ENCODE assay signal across 33 cellular contexts in genomic region chrX:43720961-43721360, GRCh38.
DNase-seq lines count a peak whose midpoint lies in the region; ATAC-seq, FAIRE-seq and TF ChIP-seq lines count a peak whose summit lies in the region.
"Had no signal": no experiment of that assay in that cellular context is flagged by ENCODE, and none has a peak within 500 bp of the region (broad histone marks: within the 10 kb centered on the region; RNA-seq: fewer than 3 reads in every experiment).

No MANE protein-coding gene starts in this region.

- no peaks in the 10 kb centered on the region for H4K20me1 ChIP-seq in keratinocyte (ENCODE audit: control insufficient read depth, extremely low read depth, insufficient read depth, low read length)
- H4K20me1 ChIP-seq: BLaER1; BLaER1 treated with 17β-estradiol and CSF1 and Interleukin-3, amounts not matched to agents 10 nM and 100 nM had no signal

- dilution Hi-C loops in keratinocyte (cut with MboI; ENCODE audit: extremely low pct_ligation_motif_present, low sequenced_read_pairs), result no loop called here

- no peak overlapping the region for H3K9ac ChIP-seq in keratinocyte (ENCODE audit: control insufficient read depth, extremely low read depth, insufficient read depth, low read length)
- H3K9ac ChIP-seq: BLaER1; BLaER1 treated with 17β-estradiol and CSF1 and Interleukin-3, amounts not matched to agents 10 nM and 100 nM had no signal

- peak; percentile 32 for FAIRE-seq in keratinocyte (lab: Jason Lieb, UNC)
- FAIRE-seq: A204.1, A549, D721Med had no signal

- H3K79me2 ChIP-seq in keratinocyte (ENCODE audit: control insufficient read depth, insufficient read depth, low read length), result no peaks in the 10 kb centered on the region

- TF ChIP-seq CTCF in foreskin keratinocyte (conservative IDR thresholded peaks at IDR 0.05) (no peak), keratinocyte (optimal IDR thresholded peaks at IDR 0.05 in 1 of 3, IDR thresholded peaks at IDR 0.05 in 1 of 3, conservative IDR thresholded peaks at IDR 0.05 in 1 of 3; ENCODE audit: extremely low read depth in 1 of 3, insufficient read depth in 2 of 3, low read length in 3 of 3) (no peak), tibial artery (IDR thresholded peaks at IDR 0.05) (no peak), right lobe of liver (IDR thresholded peaks at IDR 0.05) (no peak)

- H3K4me1 ChIP-seq in foreskin keratinocyte (peaks cover 7% of the 10 kb centered on the region), keratinocyte (ENCODE audit: control insufficient read depth, extremely low read depth, insufficient read depth, low read length) (peaks cover 35% of the 10 kb centered on the region), tibial artery (no peaks in the 10 kb centered on the region), right lobe of liver (peaks cover 0 to 8% (median 0%) of the 10 kb centered on the region in 4 donors)
- H3K4me1 ChIP-seq: A549; BE2C; BLaER1; BLaER1 treated with 17β-estradiol and CSF1 and Interleukin-3, amounts not matched to agents 10 nM and 100 nM; Caco-2 had no signal

- 65% methylated on average over 1 of the region's 1 CpG for WGBS in right lobe of liver (ENCODE audit: insufficient coverage, low coverage, low lambda C conversion rate, missing lambda C conversion rate)

- H3K4me2 ChIP-seq in keratinocyte (ENCODE audit: control insufficient read depth, extremely low read depth, insufficient read depth, low read depth, low read length), result no peak overlapping the region
- H3K4me2 ChIP-seq: A549; BLaER1; BLaER1 treated with 17β-estradiol and CSF1 and Interleukin-3, amounts not matched to agents 10 nM and 100 nM had no signal

- H2AFZ ChIP-seq in keratinocyte (ENCODE audit: control insufficient read depth, low read length), result no peak overlapping the region

- H3K36me3 ChIP-seq in keratinocyte (ENCODE audit: control insufficient read depth in 2 of 2, extremely low read depth in 1 of 2, insufficient read depth in 2 of 2, low read length in 2 of 2) (no peaks in the 10 kb centered on the region), tibial artery (peaks cover 18 to 34% (median 21%) of the 10 kb centered on the region in 3 donors), right lobe of liver (peaks cover 0 to 2% (median 0%) of the 10 kb centered on the region in 4 donors)
- H3K36me3 ChIP-seq: BE2C; BLaER1; BLaER1 treated with 17β-estradiol and CSF1 and Interleukin-3, amounts not matched to agents 10 nM and 100 nM had no signal

- no peak overlapping the region for H3K27ac ChIP-seq in foreskin keratinocyte
- H3K27ac ChIP-seq in keratinocyte (ENCODE audit: control insufficient read depth, insufficient read depth, low read length), result no peak overlapping the region
- no peak overlapping the region for H3K27ac ChIP-seq in tibial artery
- no peak overlapping the region for H3K27ac ChIP-seq in right lobe of liver
- H3K27ac ChIP-seq: 22Rv1; A549; BLaER1; BLaER1 treated with 17β-estradiol and CSF1 and Interleukin-3, amounts not matched to agents 10 nM and 100 nM; C4-2B had no signal

- H3K9me3 ChIP-seq in keratinocyte (ENCODE audit: control insufficient read depth, low read depth, low read length) (peaks cover 2% of the 10 kb centered on the region), tibial artery (peaks cover 0 to 17% (median 10%) of the 10 kb centered on the region in 3 donors), right lobe of liver (peaks cover 0 to 4% (median 0%) of the 10 kb centered on the region in 4 donors)
- H3K9me3 ChIP-seq: A549, BE2C, Caco-2 had no signal

- H3K9me1 ChIP-seq in keratinocyte (ENCODE audit: control insufficient read depth, extremely low read depth, insufficient read depth, low read length), result no peaks in the 10 kb centered on the region

- TF ChIP-seq POLR2A in right lobe of liver (IDR thresholded peaks at IDR 0.05), result no peak

- DNase-seq in foreskin keratinocyte (peak; percentile 32 to 61), keratinocyte (ENCODE audit: low read depth, low spot score) (no peak), kidney tubule cell (ENCODE audit: low spot score) (peak; percentile 55), tibial artery (no peak), foreskin melanocyte (no peak), right lobe of liver (no peak)
- DNase-seq: 8988T; ACHN; AML-193; BE2C; C1 segment of cervical spinal cord; Caco-2; Calu3; CD4-positive, alpha-beta memory T cell; CD4-positive, alpha-beta T cell; CD4-positive, CD25-positive, alpha-beta regulatory T cell; CD8-positive, alpha-beta memory T cell; CD8-positive, alpha-beta T cell; COR-L47; DMS 273 treated with DMSO at 0.1 percent for 48 hours; DMS153; DMS53; DMS79; DMS79 treated with DMSO at 0.1 percent for 48 hours; DND-41; EL had no signal

- H3K27me3 ChIP-seq in foreskin keratinocyte, result no peaks in the 10 kb centered on the region
- H3K27me3 ChIP-seq in keratinocyte (ENCODE audit: control insufficient read depth, extremely low read depth, insufficient read depth, low read length), result no peaks in the 10 kb centered on the region
- H3K27me3 ChIP-seq in tibial artery, result no peaks in the 10 kb centered on the region
- H3K27me3 ChIP-seq in right lobe of liver, result no peaks in the 10 kb centered on the region
- H3K27me3 ChIP-seq: BE2C had no signal

- H3K4me3 ChIP-seq in keratinocyte (ENCODE audit: control insufficient read depth in 2 of 3, extremely low read depth in 1 of 3, insufficient read depth in 2 of 3, low read depth in 1 of 3, low read length in 3 of 3), result no peak overlapping the region
- H3K4me3 ChIP-seq in tibial artery, result no peak overlapping the region
- H3K4me3 ChIP-seq in right lobe of liver, result no peak overlapping the region
- H3K4me3 ChIP-seq: A549; BLaER1; BLaER1 treated with 17β-estradiol and CSF1 and Interleukin-3, amounts not matched to agents 10 nM and 100 nM had no signal

- intact Hi-C loops in tibial artery (cut with DNase I; ENCODE audit: low total_unique reads) (no loop called here), right lobe of liver (cut with DNase I) (no loop called here)

- ATAC-seq in foreskin keratinocyte, result no peak
- ATAC-seq in right lobe of liver, result no peak
- ATAC-seq: A549; CD8-positive, alpha-beta T cell had no signal

Comparison
In these comparisons a context has a peak if more than half of its experiments do, and no peak if none do; other contexts are left out.
1. DNase-seq: peak in foreskin keratinocyte (2 of 2) and kidney tubule cell (single experiment); none in keratinocyte (single experiment), tibial artery (0 of 2), foreskin melanocyte (single experiment) and right lobe of liver (0 of 3).